Comparison of ENCODE assay signal across 14 cellular contexts in the genomic region with DNA sequence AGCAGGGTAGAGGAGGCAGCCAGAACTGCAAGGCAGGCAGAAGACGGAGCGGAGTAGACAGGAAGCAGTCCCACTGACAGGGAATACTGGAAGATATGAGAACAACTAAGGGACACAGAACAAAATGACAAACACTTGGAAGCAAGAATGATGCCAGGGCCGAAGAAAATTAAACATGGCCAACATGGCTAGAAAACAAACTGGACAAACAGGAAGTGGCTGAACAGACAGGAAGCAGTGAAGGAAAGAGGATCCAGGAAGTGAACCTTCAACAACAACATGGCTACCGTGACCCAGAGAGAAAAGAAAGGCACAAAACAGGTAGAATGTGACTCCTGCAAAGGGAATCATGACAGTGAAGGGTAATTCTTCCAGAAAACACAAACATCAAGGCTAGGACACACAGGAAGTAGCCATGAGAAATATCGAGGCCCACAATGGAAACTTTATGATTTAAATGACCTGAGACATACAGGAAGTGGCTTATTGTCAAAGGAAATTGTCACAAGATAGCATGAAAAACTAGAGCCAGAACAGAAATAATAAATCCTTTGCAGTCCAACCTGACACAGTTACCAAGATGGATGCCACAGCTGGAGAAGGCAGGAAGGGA. TPM values are rescaled to one million over a fixed set of nuclear protein-coding genes. Genes with fewer than 3 reads are reported as not detected.
A peak's percentile ranks its signal among the peaks of the same experiment; 100 is the strongest.
DNase-seq lines count a peak whose midpoint lies in the region; ATAC-seq, FAIRE-seq and TF ChIP-seq lines count a peak whose summit lies in the region.
"Had no signal": no experiment of that assay in that cellular context is flagged by ENCODE, and none has a peak within 500 bp of the region (broad histone marks: within the 10 kb centered on the region; RNA-seq: fewer than 3 reads in every experiment).

No MANE protein-coding gene starts in this region.

- intact Hi-C loops in activated CD4-positive, alpha-beta T cell treated with anti-CD3 and anti-CD28 coated beads, Interleukin-2, amount 10 ng/mL, durations not matched to agents 24 days and 14 days (cut with micrococcal nuclease): no loop called here

- no peaks in the 10 kb centered on the region for H3K36me3 ChIP-seq in astrocyte (ENCODE audit: insufficient read depth, low read length)
- H3K36me3 ChIP-seq in parathyroid adenoma (ENCODE audit: control insufficient read depth, insufficient read depth, low read length): no peaks in the 10 kb centered on the region

- no peak overlapping the region for H3K9ac ChIP-seq in astrocyte (ENCODE audit: low read length)
- H3K9ac ChIP-seq in parathyroid adenoma: no peak overlapping the region

- H3K79me2 ChIP-seq in astrocyte (ENCODE audit: insufficient read depth, low read length) (no peaks in the 10 kb centered on the region), parathyroid adenoma (no peaks in the 10 kb centered on the region)

- peaks cover 30% of the 10 kb centered on the region for H3K9me3 Mint-ChIP-seq in activated CD4-positive, alpha-beta T cell treated with anti-CD3 and anti-CD28 coated beads, Interleukin-2, amount 10 ng/mL, durations not matched to agents 24 days and 14 days
- H3K9me3 Mint-ChIP-seq in astrocyte (ENCODE audit: unreplicated experiment): peaks cover 2% of the 10 kb centered on the region

- peaks cover 21% of the 10 kb centered on the region for H3K36me3 Mint-ChIP-seq in activated CD4-positive, alpha-beta T cell treated with anti-CD3 and anti-CD28 coated beads, Interleukin-2, amount 10 ng/mL, durations not matched to agents 24 days and 14 days (ENCODE audit: low read depth)
- peaks cover 9% of the 10 kb centered on the region for H3K36me3 Mint-ChIP-seq in astrocyte (ENCODE audit: low read depth, unreplicated experiment)

- H3K4me3 ChIP-seq in astrocyte (ENCODE audit: insufficient read depth, low read depth, low read length) (no peak overlapping the region), parathyroid adenoma (ENCODE audit: low read depth, low read length) (no peak overlapping the region)
- H3K4me3 ChIP-seq: A549, coronary artery had no signal

- TF ChIP-seq CTCF in astrocyte (IDR thresholded peaks at IDR 0.05; ENCODE audit: insufficient read depth, low read depth, low read length) (no peak), parathyroid adenoma (IDR thresholded peaks at IDR 0.05) (no peak)

- H3K27me3 ChIP-seq in astrocyte (ENCODE audit: insufficient read depth, low read length) (no peaks in the 10 kb centered on the region), parathyroid adenoma (ENCODE audit: control insufficient read depth, insufficient read depth, low read length) (no peaks in the 10 kb centered on the region)

- H3K27ac Mint-ChIP-seq in activated CD4-positive, alpha-beta T cell treated with anti-CD3 and anti-CD28 coated beads, Interleukin-2, amount 10 ng/mL, durations not matched to agents 24 days and 14 days: peak overlapping the region; percentile 92
- no peak overlapping the region for H3K27ac Mint-ChIP-seq in astrocyte (ENCODE audit: unreplicated experiment)

- H3K4me3 Mint-ChIP-seq in activated CD4-positive, alpha-beta T cell treated with anti-CD3 and anti-CD28 coated beads, Interleukin-2, amount 10 ng/mL, durations not matched to agents 24 days and 14 days: peak overlapping the region; percentile 27
- no peak overlapping the region for H3K4me3 Mint-ChIP-seq in astrocyte (ENCODE audit: unreplicated experiment)

- H4K20me1 ChIP-seq in astrocyte (ENCODE audit: insufficient read depth, low read length): no peaks in the 10 kb centered on the region

- H3K9me3 ChIP-seq in astrocyte (ENCODE audit: insufficient read depth, low read depth, low read length): no peaks in the 10 kb centered on the region
- H3K9me3 ChIP-seq in parathyroid adenoma (ENCODE audit: control insufficient read depth, low read length): no peaks in the 10 kb centered on the region
- H3K9me3 ChIP-seq: A549 had no signal

- H3K4me2 ChIP-seq in astrocyte (ENCODE audit: low read length) (no peak overlapping the region), parathyroid adenoma (ENCODE audit: low read length) (no peak overlapping the region)
- H3K4me2 ChIP-seq: A549 had no signal

- FAIRE-seq in astrocyte (lab: Jason Lieb, UNC): no peak
- FAIRE-seq: A549 had no signal

- peaks cover 16% of the 10 kb centered on the region for H3K27me3 Mint-ChIP-seq in activated CD4-positive, alpha-beta T cell treated with anti-CD3 and anti-CD28 coated beads, Interleukin-2, amount 10 ng/mL, durations not matched to agents 24 days and 14 days
- H3K27me3 Mint-ChIP-seq in astrocyte (ENCODE audit: low read depth, unreplicated experiment): peaks cover 28% of the 10 kb centered on the region

- H2AFZ ChIP-seq in astrocyte (ENCODE audit: low read depth, low read length) (peak overlapping the region; percentile 73), parathyroid adenoma (peak overlapping the region; percentile 53)

- no peaks in the 10 kb centered on the region for H3K4me1 ChIP-seq in astrocyte (ENCODE audit: insufficient read depth, low read length)
- H3K4me1 ChIP-seq in parathyroid adenoma: peaks cover 5% of the 10 kb centered on the region
- H3K4me1 ChIP-seq: A549 had no signal

- H3K27ac ChIP-seq in astrocyte (ENCODE audit: low read depth, low read length) (no peak overlapping the region), parathyroid adenoma (no peak overlapping the region)
- H3K27ac ChIP-seq: A549, coronary artery had no signal

- peak; percentile 70 for DNase-seq in activated CD4-positive, alpha-beta T cell treated with anti-CD3 and anti-CD28 coated beads, Interleukin-2, amount 10 ng/mL, durations not matched to agents 24 days and 14 days
- no peak for DNase-seq in activated CD4-positive, alpha-beta T cell treated with anti-CD3 and anti-CD28 coated beads for 1 hour
- DNase-seq in MV-4-11 (lab: John Stamatoyannopoulos, UW): peak; percentile 65
- DNase-seq in astrocyte (ENCODE audit: low read depth): no peak
- DNase-seq: EL, foreskin melanocyte, NCI-H526 treated with DMSO at 0.1 percent for 48 hours had no signal

- ATAC-seq in HG02884 (IDR thresholded peaks at IDR 0.05; ENCODE audit: unreplicated experiment): no peak
- no peak for ATAC-seq in HG02763 (IDR thresholded peaks at IDR 0.05; ENCODE audit: unreplicated experiment)
- no peak for ATAC-seq in GM18858 (IDR thresholded peaks at IDR 0.05; ENCODE audit: unreplicated experiment)
- ATAC-seq: A549, left lobe of liver had no signal

- peaks cover 29% of the 10 kb centered on the region for H3K4me1 Mint-ChIP-seq in activated CD4-positive, alpha-beta T cell treated with anti-CD3 and anti-CD28 coated beads, Interleukin-2, amount 10 ng/mL, durations not matched to agents 24 days and 14 days
- H3K4me1 Mint-ChIP-seq in astrocyte (ENCODE audit: low read depth, unreplicated experiment): no peaks in the 10 kb centered on the region

RNA-seq across cellular contexts. Expression of a gene that starts 9.1 kb away (rescaled TPM):
- 0.47 and 0.56 TPM in 2 replicates for total RNA-seq in activated CD4-positive, alpha-beta T cell treated with anti-CD3 and anti-CD28 coated beads, Interleukin-2, amount 10 ng/mL, durations not matched to agents 24 days and 14 days
- total RNA-seq in astrocyte: 1.3 and 2.2 TPM in 2 replicates

RNA-seq across cellular contexts. Expression of a gene that starts 17.3 kb away (rescaled TPM):
- total RNA-seq in activated CD4-positive, alpha-beta T cell treated with anti-CD3 and anti-CD28 coated beads, Interleukin-2, amount 10 ng/mL, durations not matched to agents 24 days and 14 days: 46.6 and 48.0 TPM in 2 replicates
- total RNA-seq in astrocyte: 34.0 and 39.4 TPM in 2 replicates

RNA-seq across cellular contexts. Expression of a gene that starts 17.5 kb away (rescaled TPM):
- total RNA-seq in activated CD4-positive, alpha-beta T cell treated with anti-CD3 and anti-CD28 coated beads, Interleukin-2, amount 10 ng/mL, durations not matched to agents 24 days and 14 days: 61.7 and 63.9 TPM in 2 replicates
- total RNA-seq in astrocyte: 150 and 164 TPM in 2 replicates

RNA-seq across cellular contexts. Expression of a gene that starts 21.3 kb away (rescaled TPM):
- 18.2 and 18.3 TPM in 2 replicates for total RNA-seq in activated CD4-positive, alpha-beta T cell treated with anti-CD3 and anti-CD28 coated beads, Interleukin-2, amount 10 ng/mL, durations not matched to agents 24 days and 14 days
- total RNA-seq in astrocyte: 2.1 and 2.6 TPM in 2 replicates

RNA-seq across cellular contexts. Expression of a gene that starts 25.1 kb away (rescaled TPM):
- total RNA-seq in activated CD4-positive, alpha-beta T cell treated with anti-CD3 and anti-CD28 coated beads, Interleukin-2, amount 10 ng/mL, durations not matched to agents 24 days and 14 days: 44.4 and 47.6 TPM in 2 replicates
- 30.8 and 31.1 TPM in 2 replicates for total RNA-seq in astrocyte

Comparison
In these comparisons a context has a peak if more than half of its experiments do, and no peak if none do; other contexts are left out.
1. DNase-seq: peak in activated CD4-positive, alpha-beta T cell treated with anti-CD3 and anti-CD28 coated beads, Interleukin-2, amount 10 ng/mL, durations not matched to agents 24 days and 14 days (single experiment) and MV-4-11 (single experiment); none in activated CD4-positive, alpha-beta T cell treated with anti-CD3 and anti-CD28 coated beads for 1 hour (single experiment) and astrocyte (single experiment).